13 cellular contexts compared by ENCODE assay signal in genomic region chr1:13893456-13893855, GRCh38.
DNase-seq lines count a peak whose midpoint lies in the region; ATAC-seq and FAIRE-seq lines count a peak whose summit lies in the region.
"Had no signal": no experiment of that assay in that cellular context is flagged by ENCODE, and none has a peak within 500 bp of the region (broad histone marks: within the 10 kb centered on the region; RNA-seq: fewer than 3 reads in every experiment).

No MANE protein-coding gene starts in this region.

- H3K4me3 ChIP-seq in HUES48 (ENCODE audit: low read depth, low read length), result peak overlapping the region; percentile 67
- H3K4me3 ChIP-seq in duodenal mucosa (ENCODE audit: low read depth in 1 of 2, low read length in 2 of 2), result peak overlapping the region; percentile 64 to 74
- H3K4me3 ChIP-seq in small intestine (ENCODE audit: low read depth in 1 of 2, low read length in 2 of 2), result peak overlapping the region in 1 of 2 donors; percentile 68
- H3K4me3 ChIP-seq: GM12878 had no signal

- no peak for FAIRE-seq in small intestine (lab: Jason Lieb, UNC)
- FAIRE-seq in RCC 7860 (lab: Jason Lieb, UNC), result no peak
- FAIRE-seq: GM12878 had no signal

- H3K9me3 ChIP-seq in HUES48 (ENCODE audit: control insufficient read depth, insufficient read depth, low read length), result no peaks in the 10 kb centered on the region
- no peaks in the 10 kb centered on the region for H3K9me3 ChIP-seq in duodenal mucosa (ENCODE audit: control insufficient read depth in 1 of 2, low read length in 2 of 2)
- no peaks in the 10 kb centered on the region for H3K9me3 ChIP-seq in small intestine (ENCODE audit: control insufficient read depth, low read depth)

- peaks cover 5% of the 10 kb centered on the region; the same call in 1 of the 2 replicates for H3K4me1 ChIP-seq in HUES48 (ENCODE audit: control insufficient read depth, insufficient read depth, low read length)
- H3K4me1 ChIP-seq in duodenal mucosa (ENCODE audit: control insufficient read depth in 1 of 2, insufficient read depth in 2 of 2, low read length in 2 of 2), result peaks cover 24 to 32% of the 10 kb centered on the region in 2 donors
- H3K4me1 ChIP-seq in small intestine (ENCODE audit: control insufficient read depth in 2 of 2, insufficient read depth in 1 of 2, low read depth in 1 of 2, low read length in 1 of 2), result peaks cover 0 to 3% of the 10 kb centered on the region in 2 donors

- H3K27me3 ChIP-seq in HUES48 (ENCODE audit: control insufficient read depth, insufficient read depth, low read length) (peaks cover 88% of the 10 kb centered on the region), duodenal mucosa (ENCODE audit: control insufficient read depth in 1 of 2, insufficient read depth in 2 of 2, low read length in 2 of 2) (peaks cover 7 to 21% of the 10 kb centered on the region in 2 donors), small intestine (ENCODE audit: control insufficient read depth in 2 of 2, insufficient read depth in 2 of 2, low read length in 2 of 2) (peaks cover 0 to 17% of the 10 kb centered on the region in 2 donors)

- H3K36me3 ChIP-seq in HUES48 (ENCODE audit: control insufficient read depth, insufficient read depth, low read length) (no peaks in the 10 kb centered on the region), duodenal mucosa (ENCODE audit: control insufficient read depth in 1 of 2, insufficient read depth in 2 of 2, low read length in 2 of 2) (no peaks in the 10 kb centered on the region), small intestine (ENCODE audit: control insufficient read depth in 2 of 2, insufficient read depth in 2 of 2, low read length in 2 of 2) (no peaks in the 10 kb centered on the region)

- peak; percentile 49 for DNase-seq in mesenteric fat pad (ENCODE audit: low spot score)
- DNase-seq in small intestine, result peak; percentile 47
- no peak for DNase-seq in RCC 7860 (ENCODE audit: low spot score)
- no peak for DNase-seq in glomerular visceral epithelial cell (ENCODE audit: extremely low spot score)
- DNase-seq: left cardiac atrium, T1000 had no signal

- H3K27ac ChIP-seq in HUES48 (ENCODE audit: low read depth, low read length) (no peak overlapping the region), duodenal mucosa (ENCODE audit: low read depth, low read length) (no peak overlapping the region), small intestine (ENCODE audit: low read depth in 1 of 2, low read length in 1 of 2) (no peak overlapping the region)
- H3K27ac ChIP-seq: epithelial cell of prostate had no signal

- ATAC-seq in GM18909 (IDR thresholded peaks at IDR 0.05; ENCODE audit: poor library complexity, unreplicated experiment) (no peak), HG03095 (IDR thresholded peaks at IDR 0.05; ENCODE audit: unreplicated experiment) (no peak)
- ATAC-seq: GM12878; stimulated activated memory B cell treated with anti-CD40 and anti-IgM and Interleukin-4, amounts not matched to agents 10 μg/mL and 1 μg/mL and 100 μg/mL, for 72 hours had no signal

- H3K9ac ChIP-seq in HUES48 (ENCODE audit: low read depth, low read length) (no peak overlapping the region), duodenal mucosa (ENCODE audit: low read depth in 1 of 2, low read length in 2 of 2) (peak overlapping the region; percentile 28 to 43)

- 8 to 28% (median 21%) methylated on average over 14 of the region's 14 CpGs for WGBS in small intestine, 3 donors

Comparison
In these comparisons a context has a peak if more than half of its experiments do, and no peak if none do; other contexts are left out.
1. DNase-seq: peak in mesenteric fat pad (single experiment) and small intestine (single experiment); none in RCC 7860 (single experiment) and glomerular visceral epithelial cell (single experiment).